In genomic region chr15:98647026-98647773, GRCh38 we compare ENCODE assay signal across 1 cellular context.
TF ChIP-seq lines count a peak whose summit lies in the region.

No MANE protein-coding gene starts in this region.

TF ChIP-seq in HepG2, 621 proteins besides CTCF, POLR2A, EP300 and RAD21 (continued from another document and continues in another):
- TF ChIP-seq AHDC1 (CRISPR knock-in tag; IDR thresholded peaks at IDR 0.05; ENCODE audit: borderline replicate concordance) (no peak), ZNF737 (CRISPR knock-in tag; IDR thresholded peaks at IDR 0.05; ENCODE audit: borderline replicate concordance) (no peak), ARID3A (IDR thresholded peaks at IDR 0.05; ENCODE audit: low read depth, low read length) (no peak), GABPB1 (CRISPR knock-in tag; IDR thresholded peaks at IDR 0.05) (peak; percentile 89), ATF7-NPFF (CRISPR knock-in tag; IDR thresholded peaks at IDR 0.05; ENCODE audit: low read depth) (peak; percentile 95), DNMT3B (CRISPR knock-in tag; conservative IDR thresholded peaks at IDR 0.05) (no peak), FLYWCH1 (CRISPR knock-in tag; IDR thresholded peaks at IDR 0.05) (peak; percentile 92; the same call in 1 of the 2 replicates), ZNF619 (CRISPR knock-in tag; IDR thresholded peaks at IDR 0.05) (no peak), HMG20A (CRISPR knock-in tag; IDR thresholded peaks at IDR 0.05; ENCODE audit: borderline replicate concordance) (no peak), FUBP1 (CRISPR knock-in tag; IDR thresholded peaks at IDR 0.05; ENCODE audit: borderline replicate concordance) (no peak), ZSCAN5A (CRISPR knock-in tag; IDR thresholded peaks at IDR 0.05; ENCODE audit: borderline replicate concordance) (0 out of 2 replicates have a peak, but pooled peaks have one; percentile 36), THRA (CRISPR knock-in tag; IDR thresholded peaks at IDR 0.05; ENCODE audit: borderline replicate concordance) (no peak), KDM4B (CRISPR knock-in tag; IDR thresholded peaks at IDR 0.05) (no peak), HMG20B (CRISPR knock-in tag; conservative IDR thresholded peaks at IDR 0.05) (no peak), POLR2G (IDR thresholded peaks at IDR 0.05; ENCODE audit: low read depth, low read length) (peak; percentile 43; the same call in 1 of the 2 replicates), ZNF674 (CRISPR knock-in tag; IDR thresholded peaks at IDR 0.05; ENCODE audit: low read depth) (no peak), YEATS2 (CRISPR knock-in tag; IDR thresholded peaks at IDR 0.05; ENCODE audit: borderline replicate concordance) (no peak), ZNF878 (CRISPR knock-in tag; IDR thresholded peaks at IDR 0.05) (no peak), ATF1 (CRISPR knock-in tag; IDR thresholded peaks at IDR 0.05) (no peak), FOXK1 (CRISPR knock-in tag; IDR thresholded peaks at IDR 0.05; ENCODE audit: borderline replicate concordance, low read depth) (no peak), ZC3H13 (CRISPR knock-in tag; IDR thresholded peaks at IDR 0.05) (no peak; the same call in 1 of the 2 replicates), ZNF136 (CRISPR knock-in tag; IDR thresholded peaks at IDR 0.05; ENCODE audit: low read depth) (no peak), GABPA (IDR thresholded peaks at IDR 0.05; ENCODE audit: low read depth, low read length) (peak; percentile 47), GABPA (CRISPR knock-in tag; IDR thresholded peaks at IDR 0.05; ENCODE audit: low read depth) (peak; percentile 46; the same call in 1 of the 2 replicates), RXRB (CRISPR knock-in tag; IDR thresholded peaks at IDR 0.05; ENCODE audit: borderline replicate concordance) (no peak), EEA1 (CRISPR knock-in tag; IDR thresholded peaks at IDR 0.05; ENCODE audit: borderline replicate concordance) (peak; percentile 84; the same call in 1 of the 2 replicates), ZNF354B (CRISPR knock-in tag; IDR thresholded peaks at IDR 0.05) (no peak), NR3C1 (CRISPR knock-in tag; IDR thresholded peaks at IDR 0.05) (no peak), NFRKB (IDR thresholded peaks at IDR 0.05) (no peak), ATF4 (CRISPR knock-in tag; IDR thresholded peaks at IDR 0.05) (peak in 1 of 2 experiments; percentile 22; a peak in 1 of 4 replicates), TAF15 (IDR thresholded peaks at IDR 0.05; ENCODE audit: low read depth, low read length, poor library complexity, severe bottlenecking) (no peak)
- TF ChIP-seq, protein P1, sequence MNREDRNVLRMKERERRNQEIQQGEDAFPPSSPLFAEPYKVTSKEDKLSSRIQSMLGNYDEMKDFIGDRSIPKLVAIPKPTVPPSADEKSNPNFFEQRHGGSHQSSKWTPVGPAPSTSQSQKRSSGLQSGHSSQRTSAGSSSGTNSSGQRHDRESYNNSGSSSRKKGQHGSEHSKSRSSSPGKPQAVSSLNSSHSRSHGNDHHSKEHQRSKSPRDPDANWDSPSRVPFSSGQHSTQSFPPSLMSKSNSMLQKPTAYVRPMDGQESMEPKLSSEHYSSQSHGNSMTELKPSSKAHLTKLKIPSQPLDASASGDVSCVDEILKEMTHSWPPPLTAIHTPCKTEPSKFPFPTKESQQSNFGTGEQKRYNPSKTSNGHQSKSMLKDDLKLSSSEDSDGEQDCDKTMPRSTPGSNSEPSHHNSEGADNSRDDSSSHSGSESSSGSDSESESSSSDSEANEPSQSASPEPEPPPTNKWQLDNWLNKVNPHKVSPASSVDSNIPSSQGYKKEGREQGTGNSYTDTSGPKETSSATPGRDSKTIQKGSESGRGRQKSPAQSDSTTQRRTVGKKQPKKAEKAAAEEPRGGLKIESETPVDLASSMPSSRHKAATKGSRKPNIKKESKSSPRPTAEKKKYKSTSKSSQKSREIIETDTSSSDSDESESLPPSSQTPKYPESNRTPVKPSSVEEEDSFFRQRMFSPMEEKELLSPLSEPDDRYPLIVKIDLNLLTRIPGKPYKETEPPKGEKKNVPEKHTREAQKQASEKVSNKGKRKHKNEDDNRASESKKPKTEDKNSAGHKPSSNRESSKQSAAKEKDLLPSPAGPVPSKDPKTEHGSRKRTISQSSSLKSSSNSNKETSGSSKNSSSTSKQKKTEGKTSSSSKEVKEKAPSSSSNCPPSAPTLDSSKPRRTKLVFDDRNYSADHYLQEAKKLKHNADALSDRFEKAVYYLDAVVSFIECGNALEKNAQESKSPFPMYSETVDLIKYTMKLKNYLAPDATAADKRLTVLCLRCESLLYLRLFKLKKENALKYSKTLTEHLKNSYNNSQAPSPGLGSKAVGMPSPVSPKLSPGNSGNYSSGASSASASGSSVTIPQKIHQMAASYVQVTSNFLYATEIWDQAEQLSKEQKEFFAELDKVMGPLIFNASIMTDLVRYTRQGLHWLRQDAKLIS (CRISPR knock-in tag; IDR thresholded peaks at IDR 0.05), result no peak
- TF ChIP-seq, protein P2, sequence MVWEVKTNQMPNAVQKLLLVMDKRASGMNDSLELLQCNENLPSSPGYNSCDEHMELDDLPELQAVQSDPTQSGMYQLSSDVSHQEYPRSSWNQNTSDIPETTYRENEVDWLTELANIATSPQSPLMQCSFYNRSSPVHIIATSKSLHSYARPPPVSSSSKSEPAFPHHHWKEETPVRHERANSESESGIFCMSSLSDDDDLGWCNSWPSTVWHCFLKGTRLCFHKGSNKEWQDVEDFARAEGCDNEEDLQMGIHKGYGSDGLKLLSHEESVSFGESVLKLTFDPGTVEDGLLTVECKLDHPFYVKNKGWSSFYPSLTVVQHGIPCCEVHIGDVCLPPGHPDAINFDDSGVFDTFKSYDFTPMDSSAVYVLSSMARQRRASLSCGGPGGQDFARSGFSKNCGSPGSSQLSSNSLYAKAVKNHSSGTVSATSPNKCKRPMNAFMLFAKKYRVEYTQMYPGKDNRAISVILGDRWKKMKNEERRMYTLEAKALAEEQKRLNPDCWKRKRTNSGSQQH (CRISPR knock-in tag; IDR thresholded peaks at IDR 0.05; ENCODE audit: low read depth), result peak; percentile 68; the same call in 1 of the 2 replicates
- TF ChIP-seq, protein P3, sequence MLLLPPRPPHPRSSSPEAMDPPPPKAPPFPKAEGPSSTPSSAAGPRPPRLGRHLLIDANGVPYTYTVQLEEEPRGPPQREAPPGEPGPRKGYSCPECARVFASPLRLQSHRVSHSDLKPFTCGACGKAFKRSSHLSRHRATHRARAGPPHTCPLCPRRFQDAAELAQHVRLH (CRISPR knock-in tag; IDR thresholded peaks at IDR 0.05; ENCODE audit: borderline replicate concordance, low read depth), result no peak; the same call in 1 of the 2 replicates
- TF ChIP-seq, protein P4, sequence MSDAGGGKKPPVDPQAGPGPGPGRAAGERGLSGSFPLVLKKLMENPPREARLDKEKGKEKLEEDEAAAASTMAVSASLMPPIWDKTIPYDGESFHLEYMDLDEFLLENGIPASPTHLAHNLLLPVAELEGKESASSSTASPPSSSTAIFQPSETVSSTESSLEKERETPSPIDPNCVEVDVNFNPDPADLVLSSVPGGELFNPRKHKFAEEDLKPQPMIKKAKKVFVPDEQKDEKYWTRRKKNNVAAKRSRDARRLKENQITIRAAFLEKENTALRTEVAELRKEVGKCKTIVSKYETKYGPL (CRISPR knock-in tag; IDR thresholded peaks at IDR 0.05), result no peak
- TF ChIP-seq, protein P5, sequence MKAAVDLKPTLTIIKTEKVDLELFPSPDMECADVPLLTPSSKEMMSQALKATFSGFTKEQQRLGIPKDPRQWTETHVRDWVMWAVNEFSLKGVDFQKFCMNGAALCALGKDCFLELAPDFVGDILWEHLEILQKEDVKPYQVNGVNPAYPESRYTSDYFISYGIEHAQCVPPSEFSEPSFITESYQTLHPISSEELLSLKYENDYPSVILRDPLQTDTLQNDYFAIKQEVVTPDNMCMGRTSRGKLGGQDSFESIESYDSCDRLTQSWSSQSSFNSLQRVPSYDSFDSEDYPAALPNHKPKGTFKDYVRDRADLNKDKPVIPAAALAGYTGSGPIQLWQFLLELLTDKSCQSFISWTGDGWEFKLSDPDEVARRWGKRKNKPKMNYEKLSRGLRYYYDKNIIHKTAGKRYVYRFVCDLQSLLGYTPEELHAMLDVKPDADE (CRISPR knock-in tag; IDR thresholded peaks at IDR 0.05), result no peak
